Comparison of ENCODE assay signal across 8 cellular contexts in the genomic region with DNA sequence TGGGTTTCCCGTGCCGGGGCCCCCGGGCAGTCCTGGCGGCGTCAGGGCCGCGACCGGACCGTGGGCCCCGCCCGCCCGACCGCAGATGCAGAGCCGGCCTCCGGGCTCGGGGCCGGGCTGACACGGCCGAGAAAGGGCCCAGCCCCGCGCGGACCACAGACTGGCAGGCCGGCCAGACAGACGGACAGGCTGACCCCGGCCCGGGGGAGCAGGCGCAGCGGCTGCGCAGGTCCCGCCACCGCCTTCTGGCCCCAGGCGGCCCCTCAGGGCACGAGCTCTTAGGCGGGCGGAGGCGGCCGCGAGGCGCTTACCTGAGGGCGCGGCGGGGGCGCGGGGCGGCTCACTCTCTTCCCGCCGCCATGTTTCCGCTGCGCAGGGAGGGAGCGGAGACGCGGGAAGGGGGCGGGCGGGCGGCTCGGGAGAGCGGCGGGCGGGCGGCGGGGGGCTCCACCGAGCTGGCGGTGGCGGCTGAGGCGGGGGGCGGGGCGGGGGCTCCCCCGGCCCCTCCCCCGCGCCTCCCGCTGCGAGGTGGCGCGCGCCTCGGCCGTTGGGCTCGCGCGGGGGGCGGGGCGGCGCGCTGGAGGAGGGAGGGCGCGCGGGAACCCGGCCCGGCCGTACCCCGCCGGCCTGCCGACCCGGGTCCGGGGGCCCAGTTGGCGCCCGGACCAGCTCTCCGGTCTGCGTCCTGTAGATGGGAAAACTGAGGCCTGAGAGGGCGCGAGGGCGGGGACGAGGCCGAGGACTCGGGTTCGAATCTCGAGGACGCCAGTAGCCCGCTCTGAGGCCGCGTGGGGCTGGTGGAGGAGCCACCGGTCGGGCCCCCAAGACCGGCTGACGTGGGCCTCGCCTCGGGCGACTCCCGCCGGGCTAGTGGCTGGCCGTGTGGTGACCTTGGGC. TPM values are rescaled to one million over a fixed set of nuclear protein-coding genes. Genes with fewer than 3 reads are reported as not detected.
A peak's percentile ranks its signal among the peaks of the same experiment; 100 is the strongest.
DNase-seq lines count a peak whose midpoint lies in the region; ATAC-seq and TF ChIP-seq lines count a peak whose summit lies in the region.

SCMH1 (minus strand) TSS at position 559 of the 897 bp plus-strand sequence. CDS start 56,173 bp downstream, outside the sequence.

- H3K4me1 Mint-ChIP-seq in activated CD8-positive, alpha-beta T cell treated with anti-CD3 and anti-CD28 coated beads for 36 hours (ENCODE audit: low read depth): peaks cover 20% of the 10 kb centered on the region
- peaks cover 30% of the 10 kb centered on the region for H3K4me1 Mint-ChIP-seq in endodermal cell
- H3K4me1 Mint-ChIP-seq in mesothelial cell of epicardium: peaks cover 57% of the 10 kb centered on the region

- H3K27ac Mint-ChIP-seq in activated CD8-positive, alpha-beta T cell treated with anti-CD3 and anti-CD28 coated beads for 36 hours: peak within 1 kb of the TSS; percentile 83
- no peak within 1 kb of the TSS for H3K27ac Mint-ChIP-seq in endodermal cell
- peak within 1 kb of the TSS; percentile 95 for H3K27ac Mint-ChIP-seq in mesothelial cell of epicardium

- CTCF ChIA-PET in activated CD8-positive, alpha-beta T cell treated with anti-CD3 and anti-CD28 coated beads for 36 hours (lab: Charles Lee): interaction anchor here (1.0 to 1.4 kb wide), 3 partner anchors 9 to 46 kb away, joined by 3 to 4 read pairs (median 3); no protein-coding TSS in a partner anchor

- H3K9ac ChIP-seq in endodermal cell (ENCODE audit: extremely low read depth, low read length, poor library complexity, severe bottlenecking): peak within 1 kb of the TSS; percentile 32

- H3K9me3 ChIP-seq in endodermal cell (ENCODE audit: control insufficient read depth, low read length): no peaks in the 10 kb centered on the region

- peak within 1 kb of the TSS; percentile 78 for H3K4me3 Mint-ChIP-seq in activated CD8-positive, alpha-beta T cell treated with anti-CD3 and anti-CD28 coated beads for 36 hours
- H3K4me3 Mint-ChIP-seq in endodermal cell: peak within 1 kb of the TSS; percentile 65
- peak within 1 kb of the TSS; percentile 81 for H3K4me3 Mint-ChIP-seq in mesothelial cell of epicardium

- intact Hi-C loops in activated CD8-positive, alpha-beta T cell treated with anti-CD3 and anti-CD28 coated beads for 36 hours (cut with micrococcal nuclease): no loop called here

- peak; percentile 9 to 58 for DNase-seq in NCI-H524 (lab: John Stamatoyannopoulos, UW)
- DNase-seq in NCI-H524 treated with DMSO at 0.1 percent for 48 hours (lab: John Stamatoyannopoulos, UW): no peak
- DNase-seq in NCI-H2227 (lab: John Stamatoyannopoulos, UW; ENCODE audit: unreplicated experiment): peak; percentile 83
- peak; percentile 67 for DNase-seq in activated CD8-positive, alpha-beta T cell treated with anti-CD3 and anti-CD28 coated beads for 36 hours
- DNase-seq in endodermal cell: peak; percentile 86
- DNase-seq in mesothelial cell of epicardium (ENCODE audit: low spot score in 2 of 2, unreplicated experiment in 2 of 2): peak; percentile 55 to 63
- DNase-seq in stimulated activated CD8-positive, alpha-beta memory T cell treated with anti-CD3 and anti-CD28 coated beads, Interleukin-2, amount 100 ng/mL, for 48 hours (ENCODE audit: low read depth in 2 of 2): peak; percentile 26 to 44

- no peak for TF ChIP-seq CTCF in activated CD8-positive, alpha-beta T cell treated with anti-CD3 and anti-CD28 coated beads for 36 hours (IDR thresholded peaks at IDR 0.05)
- TF ChIP-seq CTCF in endodermal cell (conservative IDR thresholded peaks at IDR 0.05) (no peak), mesothelial cell of epicardium (IDR thresholded peaks at IDR 0.05; ENCODE audit: unreplicated experiment) (no peak)

- H3K36me3 Mint-ChIP-seq in activated CD8-positive, alpha-beta T cell treated with anti-CD3 and anti-CD28 coated beads for 36 hours (ENCODE audit: low read depth): peaks cover 4% of the 10 kb centered on the region
- no peaks in the 10 kb centered on the region for H3K36me3 Mint-ChIP-seq in endodermal cell (ENCODE audit: low read depth)
- H3K36me3 Mint-ChIP-seq in mesothelial cell of epicardium: no peaks in the 10 kb centered on the region

- peaks cover 2% of the 10 kb centered on the region for H3K27me3 Mint-ChIP-seq in activated CD8-positive, alpha-beta T cell treated with anti-CD3 and anti-CD28 coated beads for 36 hours
- H3K27me3 Mint-ChIP-seq in endodermal cell (ENCODE audit: insufficient read depth) (peaks cover 35% of the 10 kb centered on the region), mesothelial cell of epicardium (ENCODE audit: low read depth) (no peaks in the 10 kb centered on the region)

- peaks cover 3% of the 10 kb centered on the region for H3K4me1 ChIP-seq in endodermal cell (ENCODE audit: control insufficient read depth, insufficient read depth, low read length)

- H3K27ac ChIP-seq in endodermal cell (ENCODE audit: low read depth, low read length): peak within 1 kb of the TSS; percentile 45

- peaks cover 45% of the 10 kb centered on the region for H3K27me3 ChIP-seq in endodermal cell (ENCODE audit: control insufficient read depth, insufficient read depth, low read length, poor library complexity, severe bottlenecking)

- POLR2A ChIA-PET in activated CD8-positive, alpha-beta T cell treated with anti-CD3 and anti-CD28 coated beads for 36 hours (lab: Charles Lee): interaction anchor here (0.6 to 1.4 kb wide), 4 partner anchors 9 to 114 kb away, joined by 3 to 4 read pairs (median 3); no protein-coding TSS in a partner anchor

- H3K36me3 ChIP-seq in endodermal cell (ENCODE audit: control insufficient read depth, insufficient read depth, low read length): no peaks in the 10 kb centered on the region

- peak; percentile 28 for ATAC-seq in HG02938 (IDR thresholded peaks at IDR 0.05; ENCODE audit: unreplicated experiment)
- ATAC-seq in activated CD8-positive, alpha-beta T cell treated with anti-CD3 and anti-CD28 coated beads for 36 hours: peak; percentile 66

- no peaks in the 10 kb centered on the region for H3K9me3 Mint-ChIP-seq in activated CD8-positive, alpha-beta T cell treated with anti-CD3 and anti-CD28 coated beads for 36 hours
- H3K9me3 Mint-ChIP-seq in endodermal cell (no peaks in the 10 kb centered on the region), mesothelial cell of epicardium (no peaks in the 10 kb centered on the region)

- WGBS in endodermal cell (ENCODE audit: insufficient coverage in 1 of 2, insufficient read length in 1 of 2), 2 experiments: 0 to 1% methylated on average over 16 to 121 of the region's 121 CpGs

- peak within 1 kb of the TSS; percentile 76 for H3K4me3 ChIP-seq in endodermal cell (ENCODE audit: low read length)

RNA-seq across cellular contexts. Expression of gene SCMH1, which starts in this region (rescaled TPM):
- total RNA-seq in activated CD8-positive, alpha-beta T cell treated with anti-CD3 and anti-CD28 coated beads for 36 hours: 10 to 100 TPM; 25.3 to 26.1 TPM
- total RNA-seq in endodermal cell (10 to 100 TPM; 16.4 to 18.3 TPM), mesothelial cell of epicardium (51.5 to 59.1 TPM (median 58.8 TPM) in 3 replicates)
- 35.8 TPM for polyA plus RNA-seq in endodermal cell (2013, experiment 1 of 2)
- polyA plus RNA-seq in endodermal cell (2013, experiment 2 of 2): 35.7 TPM
